7 cellular contexts compared by ENCODE assay signal in genomic region chr3:194472290-194472920, GRCh38. TPM values are rescaled to one million over a fixed set of nuclear protein-coding genes. Genes with fewer than 3 reads are reported as not detected.
DNase-seq lines count a peak whose midpoint lies in the region; ATAC-seq and TF ChIP-seq lines count a peak whose summit lies in the region.

No MANE protein-coding gene starts in this region.

- H3K27ac ChIP-seq in Peyer's patch = no peak overlapping the region
- no peak overlapping the region for H3K27ac ChIP-seq in dorsolateral prefrontal cortex

- TF ChIP-seq POLR2A in Peyer's patch (IDR thresholded peaks at IDR 0.05) = no peak

- H3K4me3 ChIP-seq in Peyer's patch = no peak overlapping the region
- H3K4me3 ChIP-seq in dorsolateral prefrontal cortex = no peak overlapping the region

- no peak overlapping the region for H3K27ac Mint-ChIP-seq in mesothelial cell of epicardium

- ATAC-seq in GM21423 (IDR thresholded peaks at IDR 0.05; ENCODE audit: unreplicated experiment) = peak; percentile 72

- no peak overlapping the region for H3K4me3 Mint-ChIP-seq in mesothelial cell of epicardium

- H3K27me3 Mint-ChIP-seq in mesothelial cell of epicardium (ENCODE audit: low read depth) = no peaks in the 10 kb centered on the region

- H3K4me1 ChIP-seq in Peyer's patch = peaks cover 0 to 6% (median 2%) of the 10 kb centered on the region in 4 donors

- in situ Hi-C loops in KBM-7 (cut with MboI; ENCODE audit: low pct_unique_long_range_greater_than_20kb, low sequenced_read_pairs) = no loop called here

- peaks cover 7% of the 10 kb centered on the region for H3K4me1 Mint-ChIP-seq in mesothelial cell of epicardium

- intact Hi-C loops in dorsolateral prefrontal cortex (cut with DNase I) = loop anchor here (5.0 to 10.0 kb wide), 2 partner anchors 120 to 632 kb away; no protein-coding TSS in a partner anchor

- no peaks in the 10 kb centered on the region for H3K9me3 Mint-ChIP-seq in mesothelial cell of epicardium

- TF ChIP-seq CTCF in Peyer's patch (IDR thresholded peaks at IDR 0.05) (peak; percentile 87 to 100 (median 98)), dorsolateral prefrontal cortex (IDR thresholded peaks at IDR 0.05 in 54 of 56, conservative IDR thresholded peaks at IDR 0.05 in 2 of 56; ENCODE audit: low read depth in 1 of 56, partially characterized antibody in 56 of 56) (peak; percentile 89 to 99 (median 95)), mesothelial cell of epicardium (IDR thresholded peaks at IDR 0.05; ENCODE audit: unreplicated experiment) (peak; percentile 90)

- H3K27me3 ChIP-seq in Peyer's patch (no peaks in the 10 kb centered on the region), dorsolateral prefrontal cortex (no peaks in the 10 kb centered on the region)

- H3K36me3 Mint-ChIP-seq in mesothelial cell of epicardium = peaks cover 2% of the 10 kb centered on the region

- no peaks in the 10 kb centered on the region for H3K36me3 ChIP-seq in Peyer's patch

- DNase-seq in EL (peak; percentile 69), KBM-7 (peak; percentile 62), Peyer's patch (no peak), dorsolateral prefrontal cortex (peak in 1 of 10 donors; percentile 23), mesothelial cell of epicardium (ENCODE audit: low spot score in 2 of 2, unreplicated experiment in 2 of 2) (no peak), NCI-H524 treated with DMSO at 0.1 percent for 48 hours (lab: John Stamatoyannopoulos, UW) (no peak)

- no peaks in the 10 kb centered on the region for H3K9me3 ChIP-seq in Peyer's patch

RNA-seq across cellular contexts. Expression of gene ATP13A3, which starts 14.4 kb away (rescaled TPM):
- total RNA-seq in Peyer's patch (10 to 100 TPM; 54.3 to 67.2 (median 58.2) TPM), dorsolateral prefrontal cortex (10 to 100 TPM; 47.4 to 93.2 (median 65.7) TPM), mesothelial cell of epicardium (60.2 to 74.1 TPM (median 62.3 TPM) in 3 replicates)

Comparison
In these comparisons a context has a peak if more than half of its experiments do, and no peak if none do; other contexts are left out.
1. DNase-seq: peak in EL (single experiment) and KBM-7 (single experiment); none in Peyer's patch (0 of 3), mesothelial cell of epicardium (0 of 2) and NCI-H524 treated with DMSO at 0.1 percent for 48 hours (single experiment).
2. Peak in every context shown above with its lines, with median percentiles within 50 percentile points of each other: CTCF ChIP-seq.